22 cellular contexts compared by ENCODE assay signal in genomic region chr1:243332440-243332839, GRCh38.
A peak's percentile ranks its signal among the peaks of the same experiment; 100 is the strongest.
DNase-seq lines count a peak whose midpoint lies in the region; ATAC-seq, FAIRE-seq and TF ChIP-seq lines count a peak whose summit lies in the region.
"Had no signal": no experiment of that assay in that cellular context is flagged by ENCODE, and none has a peak within 500 bp of the region (broad histone marks: within the 10 kb centered on the region; RNA-seq: fewer than 3 reads in every experiment).

No MANE protein-coding gene starts in this region.

- no peaks in the 10 kb centered on the region for H3K27me3 ChIP-seq in HepG2 (ENCODE audit: control insufficient read depth in 1 of 2, insufficient read depth in 2 of 2, low read length in 2 of 2)
- H3K27me3 ChIP-seq in right lobe of liver = no peaks in the 10 kb centered on the region
- no peaks in the 10 kb centered on the region for H3K27me3 ChIP-seq in bronchial epithelial cell (ENCODE audit: control insufficient read depth, insufficient read depth, low read length)
- H3K27me3 ChIP-seq: BLaER1 treated with 17β-estradiol and CSF1 and Interleukin-3, amounts not matched to agents 10 nM and 100 nM had no signal

- DNase-seq in HepG2 (ENCODE audit: low spot score) (no peak), right lobe of liver (no peak), HTR-8/SVneo (ENCODE audit: insufficient read length, low spot score) (no peak), bronchial epithelial cell (ENCODE audit: low read depth) (no peak), COLO668 (lab: John Stamatoyannopoulos, UW; ENCODE audit: unreplicated experiment) (no peak)
- DNase-seq: 8988T; AML-193; CD4-positive, alpha-beta T cell; CD8-positive, alpha-beta T cell; COR-L47; DMS 273 treated with DMSO at 0.1 percent for 48 hours; DMS153; DMS53; DMS79; DND-41; EL; GDM1 had no signal

- no peaks in the 10 kb centered on the region for H3K79me2 ChIP-seq in HepG2 (ENCODE audit: insufficient read depth, low read length)

- no peaks in the 10 kb centered on the region for H4K20me1 ChIP-seq in HepG2 (ENCODE audit: insufficient read depth, low read length)
- H4K20me1 ChIP-seq: BLaER1 treated with 17β-estradiol and CSF1 and Interleukin-3, amounts not matched to agents 10 nM and 100 nM had no signal

- TF ChIP-seq CTCF in HepG2 (CRISPR knock-in tag; IDR thresholded peaks at IDR 0.05) (no peak), right lobe of liver (IDR thresholded peaks at IDR 0.05) (no peak), bronchial epithelial cell (IDR thresholded peaks at IDR 0.05; ENCODE audit: insufficient read depth, low read length, severe bottlenecking) (no peak)

- POLR2A ChIA-PET in HepG2 (lab: Yijun Ruan, JAX) = no interaction called here

- H3K9ac ChIP-seq in HepG2 (ENCODE audit: insufficient read depth, low read depth, low read length) = no peak overlapping the region
- H3K9ac ChIP-seq: BLaER1 treated with 17β-estradiol and CSF1 and Interleukin-3, amounts not matched to agents 10 nM and 100 nM had no signal

- no peak overlapping the region for H3K4me2 ChIP-seq in HepG2 (ENCODE audit: low read depth, low read length)
- H3K4me2 ChIP-seq: BLaER1 treated with 17β-estradiol and CSF1 and Interleukin-3, amounts not matched to agents 10 nM and 100 nM had no signal

- intact Hi-C loops in HepG2 (cut with micrococcal nuclease; ENCODE audit: unreplicated experiment) (no loop called here), right lobe of liver (cut with DNase I) (loop anchor here in 1 of 2 donors (10.0 kb wide), 1 partner anchor 942 kb away; no protein-coding TSS in a partner anchor)

- no TSS peak for BruUV-seq in HepG2 (replicated peaks; lab: Mats Ljungman, UMichigan)

- ATAC-seq in HepG2 (no peak), right lobe of liver (no peak), HG02852 (IDR thresholded peaks at IDR 0.05; ENCODE audit: unreplicated experiment) (no peak)
- ATAC-seq: CD8-positive, alpha-beta T cell; GM12878 had no signal

- FAIRE-seq in HepG2 (lab: Jason Lieb, UNC) (no peak), HTR-8/SVneo (lab: Jason Lieb, UNC) (peak; percentile 76), bronchial epithelial cell (lab: Jason Lieb, UNC) (peak; percentile 80)
- FAIRE-seq: A204.1, GM12878 had no signal

- TF ChIP-seq RAD21 in HepG2 (CRISPR knock-in tag; IDR thresholded peaks at IDR 0.05) = no peak

- 94% methylated on average over 18 of the region's 18 CpGs for WGBS in HepG2 (ENCODE audit: low lambda C conversion rate)
- 86% methylated on average over 6 of the region's 18 CpGs for WGBS in right lobe of liver (ENCODE audit: insufficient coverage, low coverage, low lambda C conversion rate, missing lambda C conversion rate)

- no peak for TF ChIP-seq EP300 in HepG2 (IDR thresholded peaks at IDR 0.05; ENCODE audit: low read depth in 2 of 2, low read length in 2 of 2)
- no peak for TF ChIP-seq EP300 in HepG2 (CRISPR knock-in tag; IDR thresholded peaks at IDR 0.05; ENCODE audit: borderline replicate concordance)

- H3K36me3 ChIP-seq in HepG2 (replicated peaks in 1 of 2; ENCODE audit: control insufficient read depth in 1 of 2, insufficient read depth in 2 of 2, low read length in 2 of 2) (no peaks in the 10 kb centered on the region; a peak in 1 of 5 replicates), right lobe of liver (peaks cover 0 to 10% (median 0%) of the 10 kb centered on the region in 4 donors), bronchial epithelial cell (ENCODE audit: control insufficient read depth, insufficient read depth, low read length) (peaks cover 4% of the 10 kb centered on the region)

- CTCF ChIA-PET in HepG2 (lab: Yijun Ruan, JAX; ENCODE audit: low intra/inter-chr PET ratio, low total read pairs) = no interaction called here

- in situ Hi-C loops in HepG2 (cut with HindIII; ENCODE audit: extremely low pct_ligation_motif_present, low pct_unique_long_range_greater_than_20kb) = loop anchor here (25.0 kb wide), 1 partner anchor 870 kb away; no protein-coding TSS in a partner anchor

- no peaks in the 10 kb centered on the region for H3K9me3 ChIP-seq in HepG2 (ENCODE audit: low read length)
- H3K9me3 ChIP-seq in right lobe of liver = no peaks in the 10 kb centered on the region

- H3K4me3 ChIP-seq in HepG2 (replicated peaks in 1 of 3; ENCODE audit: insufficient read depth in 1 of 3, low read depth in 2 of 3, low read length in 3 of 3) (no peak overlapping the region), right lobe of liver (no peak overlapping the region), bronchial epithelial cell (ENCODE audit: low read depth, low read length) (no peak overlapping the region)
- H3K4me3 ChIP-seq: BLaER1 treated with 17β-estradiol and CSF1 and Interleukin-3, amounts not matched to agents 10 nM and 100 nM; GM12878 had no signal

- no peaks in the 10 kb centered on the region for H3K4me1 ChIP-seq in HepG2 (ENCODE audit: insufficient read depth, low read length)
- H3K4me1 ChIP-seq in right lobe of liver = no peaks in the 10 kb centered on the region
- H3K4me1 ChIP-seq: BLaER1 treated with 17β-estradiol and CSF1 and Interleukin-3, amounts not matched to agents 10 nM and 100 nM had no signal

- H3K27ac ChIP-seq in HepG2 (ENCODE audit: extremely low read length, insufficient read depth, low read length) (no peak overlapping the region), right lobe of liver (no peak overlapping the region)
- H3K27ac ChIP-seq: BLaER1 treated with 17β-estradiol and CSF1 and Interleukin-3, amounts not matched to agents 10 nM and 100 nM; C4-2B had no signal

- no peak for TF ChIP-seq POLR2A in HepG2 (IDR thresholded peaks at IDR 0.05; ENCODE audit: insufficient read depth in 1 of 2, low read depth in 2 of 2, low read length in 2 of 2)
- no peak for TF ChIP-seq POLR2A in right lobe of liver (IDR thresholded peaks at IDR 0.05)

- H2AFZ ChIP-seq in HepG2 (ENCODE audit: low read length) = no peak overlapping the region

TF ChIP-seq in HepG2, 621 proteins besides CTCF, POLR2A, EP300 and RAD21:
- TF ChIP-seq AGO1 (IDR thresholded peaks at IDR 0.05; ENCODE audit: low read depth, low read length, poor library complexity, severe bottlenecking) (no peak), ZNF619 (CRISPR knock-in tag; IDR thresholded peaks at IDR 0.05) (no peak), ZKSCAN5 (CRISPR knock-in tag; IDR thresholded peaks at IDR 0.05) (0 out of 2 replicates have a peak, but pooled peaks have one; percentile 69)
